ENCODE assay signal across 20 cellular contexts in the genomic region with DNA sequence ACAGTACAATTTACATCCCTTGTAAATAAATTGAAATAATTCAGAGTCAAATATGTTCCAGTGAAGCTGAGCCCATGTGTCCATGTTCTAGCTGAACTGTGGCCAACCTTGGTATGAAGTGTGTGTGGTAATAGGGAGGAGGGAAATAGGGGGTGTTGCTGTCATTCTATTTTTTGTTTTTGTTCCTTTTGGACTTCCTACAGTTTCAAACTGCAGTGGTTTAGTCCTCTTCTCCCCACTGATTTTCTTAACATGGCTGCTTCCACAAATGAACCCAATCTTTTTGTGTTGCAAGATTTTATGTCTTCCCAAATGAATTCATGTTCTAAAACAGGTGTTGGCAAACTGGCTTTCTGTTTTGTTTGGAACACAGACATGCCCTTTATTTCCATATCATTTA.
"Had no signal": no experiment of that assay in that cellular context is flagged by ENCODE, and none has a peak within 500 bp of the region (broad histone marks: within the 10 kb centered on the region; RNA-seq: fewer than 3 reads in every experiment).

No MANE protein-coding gene starts in this region.

- ATAC-seq: activated CD8-positive, alpha-beta memory T cell treated with anti-CD3 and anti-CD28 coated beads, Interleukin-2, amount 10 ng/mL, durations not matched to agents 7 days and 5 days; body of pancreas; left ventricle myocardium superior; mucosa of descending colon; naive thymus-derived CD4-positive, alpha-beta T cell had no signal

- H3K27me3 ChIP-seq: body of pancreas, tibial artery had no signal

- H3K4me3 Mint-ChIP-seq: activated B cell treated with CpG ODN at 0.5 μM for 24 hours; activated CD4-positive, alpha-beta memory T cell treated with anti-CD3 and anti-CD28 coated beads for 36 hours; activated CD8-positive, alpha-beta memory T cell treated with anti-CD3 and anti-CD28 coated beads, Interleukin-2, amount 10 ng/mL, durations not matched to agents 7 days and 5 days; activated naive CD8-positive, alpha-beta T cell; immature natural killer cell; memory B cell; naive thymus-derived CD4-positive, alpha-beta T cell had no signal

- H3K9me3 Mint-ChIP-seq: activated B cell treated with CpG ODN at 0.5 μM for 24 hours; activated CD4-positive, alpha-beta memory T cell treated with anti-CD3 and anti-CD28 coated beads for 36 hours; memory B cell had no signal

- DNase-seq: activated B cell treated with CpG ODN at 0.5 μM for 24 hours; activated CD4-positive, alpha-beta memory T cell treated with anti-CD3 and anti-CD28 coated beads for 36 hours; activated CD4-positive, alpha-beta T cell treated with anti-CD3 and anti-CD28 coated beads for 4 hours; activated CD8-positive, alpha-beta memory T cell treated with anti-CD3 and anti-CD28 coated beads, Interleukin-2, amount 10 ng/mL, durations not matched to agents 7 days and 5 days; amygdala; body of pancreas; central memory CD4-positive, alpha-beta T cell; erythroblast; immature natural killer cell; left ventricle myocardium superior; mucosa of descending colon; naive thymus-derived CD4-positive, alpha-beta T cell; stimulated activated CD8-positive, alpha-beta memory T cell treated with anti-CD3 and anti-CD28 coated beads, Interleukin-4, amount 100 ng/mL, for 48 hours; stimulated activated naive CD4-positive, alpha-beta T cell treated with Interleukin-2 at 50 U/mL for 16 hours; T-helper 9 cell; tibial artery had no signal

- H3K4me3 ChIP-seq: body of pancreas, coronary artery, mucosa of descending colon, tibial artery had no signal

- H3K4me1 Mint-ChIP-seq: activated B cell treated with CpG ODN at 0.5 μM for 24 hours; immature natural killer cell; memory B cell; naive thymus-derived CD4-positive, alpha-beta T cell had no signal

- H3K27ac ChIP-seq: body of pancreas, coronary artery, parathyroid adenoma, tibial artery had no signal

- H3K27me3 Mint-ChIP-seq: activated CD4-positive, alpha-beta memory T cell treated with anti-CD3 and anti-CD28 coated beads for 36 hours had no signal

- H3K9me3 ChIP-seq: body of pancreas, mucosa of descending colon, tibial artery had no signal

- H3K4me1 ChIP-seq: body of pancreas, parathyroid adenoma, tibial artery had no signal

- H3K27ac Mint-ChIP-seq: activated B cell treated with CpG ODN at 0.5 μM for 24 hours; activated CD4-positive, alpha-beta memory T cell treated with anti-CD3 and anti-CD28 coated beads for 36 hours; activated CD8-positive, alpha-beta memory T cell treated with anti-CD3 and anti-CD28 coated beads, Interleukin-2, amount 10 ng/mL, durations not matched to agents 7 days and 5 days; activated naive CD8-positive, alpha-beta T cell; immature natural killer cell; memory B cell; naive thymus-derived CD4-positive, alpha-beta T cell had no signal

- H3K36me3 Mint-ChIP-seq: activated CD4-positive, alpha-beta memory T cell treated with anti-CD3 and anti-CD28 coated beads for 36 hours; activated CD8-positive, alpha-beta memory T cell treated with anti-CD3 and anti-CD28 coated beads, Interleukin-2, amount 10 ng/mL, durations not matched to agents 7 days and 5 days; activated naive CD8-positive, alpha-beta T cell; memory B cell; naive thymus-derived CD4-positive, alpha-beta T cell had no signal

- H3K36me3 ChIP-seq: tibial artery had no signal

- H3K9ac ChIP-seq: parathyroid adenoma had no signal
